ENCODE assay signal across 9 cellular contexts in genomic region chr16:67162439-67163163, GRCh38. TPM values are rescaled to one million over a fixed set of nuclear protein-coding genes. Genes with fewer than 3 reads are reported as not detected.
A peak's percentile ranks its signal among the peaks of the same experiment; 100 is the strongest.
DNase-seq lines count a peak whose midpoint lies in the region; ATAC-seq and TF ChIP-seq lines count a peak whose summit lies in the region.
"Had no signal": no experiment of that assay in that cellular context is flagged by ENCODE, and none has a peak within 500 bp of the region (broad histone marks: within the 10 kb centered on the region; RNA-seq: fewer than 3 reads in every experiment).

No MANE protein-coding gene starts in this region.

- peaks cover 12% of the 10 kb centered on the region; the same call in 1 of the 2 replicates for H3K27me3 Mint-ChIP-seq in HFFc6 (ENCODE audit: insufficient read depth)
- H3K27me3 Mint-ChIP-seq in nephron (ENCODE audit: low read depth), result peaks cover 94% of the 10 kb centered on the region

- TF ChIP-seq CTCF in BE2C (IDR thresholded peaks at IDR 0.05; ENCODE audit: low read depth, low read length), result no peak
- no peak for TF ChIP-seq CTCF in HFFc6 (IDR thresholded peaks at IDR 0.05)
- TF ChIP-seq CTCF in nephron (IDR thresholded peaks at IDR 0.05; ENCODE audit: unreplicated experiment in 3 of 3), result no peak

- H3K27me3 ChIP-seq in BE2C, result no peaks in the 10 kb centered on the region; the same call in 1 of the 2 replicates

- DNase-seq in BE2C (peak; percentile 14), HFFc6 (no peak), cerebellum (ENCODE audit: low spot score) (peak; percentile 36), Ammon's horn (ENCODE audit: low spot score) (no peak)
- no peak for DNase-seq in stimulated activated naive CD4-positive, alpha-beta T cell treated with Interleukin-2 at 50 U/mL for 16 hours (lab: John Stamatoyannopoulos, UW)
- DNase-seq: T1000 had no signal

- H3K4me3 Mint-ChIP-seq in HFFc6 (peak overlapping the region; percentile 37; the same call in 1 of the 2 replicates), nephron (peak overlapping the region; percentile 60 to 77 (median 76))

- peaks cover 9% of the 10 kb centered on the region for H3K4me1 Mint-ChIP-seq in HFFc6 (ENCODE audit: low read depth)
- peaks cover 19% of the 10 kb centered on the region for H3K4me1 Mint-ChIP-seq in nephron

- no peaks in the 10 kb centered on the region for H3K4me1 ChIP-seq in BE2C

- H3K36me3 Mint-ChIP-seq in HFFc6 (ENCODE audit: low read depth), result no peaks in the 10 kb centered on the region
- H3K36me3 Mint-ChIP-seq in nephron (ENCODE audit: low read depth), result no peaks in the 10 kb centered on the region

- H3K9me3 Mint-ChIP-seq in HFFc6, result no peaks in the 10 kb centered on the region
- H3K9me3 Mint-ChIP-seq in nephron, result no peaks in the 10 kb centered on the region

- no peak overlapping the region for H3K4me3 ChIP-seq in BE2C (ENCODE audit: low read depth, low read length)

- no peaks in the 10 kb centered on the region for H3K9me3 ChIP-seq in BE2C

- TF ChIP-seq POLR2A in GM18505 (IDR thresholded peaks at IDR 0.05; ENCODE audit: borderline replicate concordance, extremely low read depth, insufficient read depth, insufficient read length), result no peak

- H3K27ac Mint-ChIP-seq in HFFc6, result no peak overlapping the region
- H3K27ac Mint-ChIP-seq in nephron, result no peak overlapping the region

- H3K36me3 ChIP-seq in BE2C, result no peaks in the 10 kb centered on the region

- ATAC-seq in GM18505 (IDR thresholded peaks at IDR 0.05; ENCODE audit: unreplicated experiment) (no peak), GM21529 (IDR thresholded peaks at IDR 0.05; ENCODE audit: unreplicated experiment) (no peak)

RNA-seq across cellular contexts. Expression of gene HSF4, which starts 1.9 kb away (rescaled TPM):
- 37.1 TPM for polyA plus RNA-seq in BE2C (2012; ENCODE audit: insufficient read depth, insufficient read length, low read depth)
- total RNA-seq in HFFc6 (2021; fragmentation: NEBNext Ultra II Directional; extraction: Animal tissue kit (Norgen Biotek cat#: 25700)), result 1 to 10 TPM; 3.3 to 5.5 (median 4.6) TPM
- total RNA-seq in cerebellum, result 14.7 TPM

RNA-seq across cellular contexts. Expression of gene FBXL8, which starts 2.8 kb away (rescaled TPM):
- polyA plus RNA-seq in BE2C (2012; ENCODE audit: insufficient read depth, insufficient read length, low read depth), result 14.4 TPM
- 10 to 100 TPM in 1 of 6 experiments, 1 to 10 TPM in 5; 7.2 to 10.8 (median 7.8) TPM for total RNA-seq in HFFc6 (2021; fragmentation: NEBNext Ultra II Directional; extraction: Animal tissue kit (Norgen Biotek cat#: 25700))
- 2.1 TPM for total RNA-seq in cerebellum

RNA-seq across cellular contexts. Expression of gene TRADD, which starts 2.9 kb away (rescaled TPM):
- polyA plus RNA-seq in BE2C (2012; ENCODE audit: insufficient read depth, insufficient read length, low read depth), result 6.0 TPM
- total RNA-seq in HFFc6 (2021; fragmentation: NEBNext Ultra II Directional; extraction: Animal tissue kit (Norgen Biotek cat#: 25700)), result 10 to 100 TPM; 12.8 to 16.8 (median 15.8) TPM
- 1.5 TPM for total RNA-seq in cerebellum

RNA-seq across cellular contexts. Expression of gene NOL3, which starts 7.7 kb away (rescaled TPM):
- polyA plus RNA-seq in BE2C (2012; ENCODE audit: insufficient read depth, insufficient read length, low read depth), result 90.0 TPM
- total RNA-seq in HFFc6 (2021; fragmentation: NEBNext Ultra II Directional; extraction: Animal tissue kit (Norgen Biotek cat#: 25700)), result 10 to 100 TPM; 16.1 to 20.1 (median 17.7) TPM
- total RNA-seq in cerebellum, result 8.3 TPM

RNA-seq across cellular contexts. Expression of gene B3GNT9, which starts 11.8 kb away (rescaled TPM):
- polyA plus RNA-seq in BE2C (2012; ENCODE audit: insufficient read depth, insufficient read length, low read depth), result 6.2 TPM
- 10 to 100 TPM; 45.7 to 55.1 (median 50.1) TPM for total RNA-seq in HFFc6 (2021; fragmentation: NEBNext Ultra II Directional; extraction: Animal tissue kit (Norgen Biotek cat#: 25700))
- total RNA-seq in cerebellum, result 1.7 TPM

Comparison
In these comparisons a context has a peak if more than half of its experiments do, and no peak if none do; other contexts are left out.
1. DNase-seq: peak in BE2C (single experiment) and cerebellum (single experiment); none in HFFc6 (single experiment), Ammon's horn (single experiment) and stimulated activated naive CD4-positive, alpha-beta T cell treated with Interleukin-2 at 50 U/mL for 16 hours (single experiment).